In genomic region chr7:100673942-100674431, GRCh38 we compare ENCODE assay signal across 1 cellular context.
TF ChIP-seq lines count a peak whose summit lies in the region.

No MANE protein-coding gene starts in this region.

TF ChIP-seq in K562, 482 proteins besides CTCF, POLR2A, EP300 and RAD21 (continues in another document):
- no peak for TF ChIP-seq DEAF1 (CRISPR knock-in tag; IDR thresholded peaks at IDR 0.05)
- peak; percentile 64; the same call in 1 of the 2 replicates for TF ChIP-seq PHF8 (IDR thresholded peaks at IDR 0.05; ENCODE audit: borderline replicate concordance, low read length)
- no peak for TF ChIP-seq POLR2H (tag; IDR thresholded peaks at IDR 0.05; ENCODE audit: low read depth)
- peak; percentile 76 for TF ChIP-seq ZNF263 (CRISPR knock-in tag; IDR thresholded peaks at IDR 0.05; ENCODE audit: borderline replicate concordance)
- 0 out of 4 replicates have a peak, but pooled peaks of 1 of the 2 experiments have one; percentile 27 for TF ChIP-seq UBTF (IDR thresholded peaks at IDR 0.05; ENCODE audit: borderline replicate concordance in 1 of 2, low read depth in 2 of 2, low read length in 2 of 2)
- no peak for TF ChIP-seq ZBTB33 (CRISPR knock-in tag; IDR thresholded peaks at IDR 0.05)
- peak; percentile 30; the same call in 1 of the 2 replicates for TF ChIP-seq FOSL1 (tag; conservative IDR thresholded peaks at IDR 0.05)
- peak; percentile 30; the same call in 1 of the 2 replicates for TF ChIP-seq RBFOX2 (IDR thresholded peaks at IDR 0.05; ENCODE audit: low read depth, low read length)
- TF ChIP-seq GABPB2 (CRISPR knock-in tag; conservative IDR thresholded peaks at IDR 0.05): no peak
- no peak for TF ChIP-seq NR4A1 (CRISPR knock-in tag; IDR thresholded peaks at IDR 0.05)
- TF ChIP-seq NR4A1 (tag; IDR thresholded peaks at IDR 0.05): 0 out of 2 replicates have a peak, but pooled peaks have one; percentile 12
- peak; percentile 58; the same call in 1 of the 2 replicates for TF ChIP-seq GABPA (tag; conservative IDR thresholded peaks at IDR 0.05; ENCODE audit: low read depth)
- TF ChIP-seq ETV1 (tag; conservative IDR thresholded peaks at IDR 0.05; ENCODE audit: low read depth): peak; percentile 36; the same call in 1 of the 2 replicates
- TF ChIP-seq RFX5 (IDR thresholded peaks at IDR 0.05; ENCODE audit: low read depth, low read length): no peak
- TF ChIP-seq ARID4B (CRISPR knock-in tag; IDR thresholded peaks at IDR 0.05): peak; percentile 5
- 0 out of 2 replicates have a peak, but pooled peaks have one; percentile 17 for TF ChIP-seq ETS1 (conservative IDR thresholded peaks at IDR 0.05; ENCODE audit: control insufficient read depth, low read depth, low read length)
- TF ChIP-seq ZBTB49 (CRISPR knock-in tag; IDR thresholded peaks at IDR 0.05; ENCODE audit: borderline replicate concordance): no peak
- TF ChIP-seq ESRRA (IDR thresholded peaks at IDR 0.05; ENCODE audit: borderline replicate concordance, low read depth): 0 out of 2 replicates have a peak, but pooled peaks have one; percentile 0
- 0 out of 2 replicates have a peak, but pooled peaks have one; percentile 12 for TF ChIP-seq THAP12 (CRISPR knock-in tag; IDR thresholded peaks at IDR 0.05)
- no peak; the same call in 1 of the 2 replicates for TF ChIP-seq NR2C2 (CRISPR knock-in tag; IDR thresholded peaks at IDR 0.05)
- 0 out of 2 replicates have a peak, but pooled peaks have one; percentile 12 for TF ChIP-seq NR2C2 (tag; IDR thresholded peaks at IDR 0.05)
- no peak for TF ChIP-seq U2AF2 (optimal IDR thresholded peaks at IDR 0.05; ENCODE audit: low read depth, low read length)
- TF ChIP-seq SIN3A (IDR thresholded peaks at IDR 0.05; ENCODE audit: borderline replicate concordance in 2 of 2, control insufficient read depth in 1 of 2, low read depth in 2 of 2, low read length in 2 of 2): 0 out of 4 replicates have a peak, but pooled peaks have one; percentile 37 to 65
- TF ChIP-seq FOS (IDR thresholded peaks at IDR 0.05; ENCODE audit: extremely low read depth, insufficient read length): no peak
- TF ChIP-seq PRMT5 (CRISPR knock-in tag; IDR thresholded peaks at IDR 0.05): 0 out of 2 replicates have a peak, but pooled peaks have one; percentile 13
- TF ChIP-seq ZFPM2 (CRISPR knock-in tag; IDR thresholded peaks at IDR 0.05): 0 out of 2 replicates have a peak, but pooled peaks have one; percentile 49
- no peak for TF ChIP-seq TOE1 (IDR thresholded peaks at IDR 0.05; ENCODE audit: borderline replicate concordance)
- TF ChIP-seq TOE1 (CRISPR knock-in tag; IDR thresholded peaks at IDR 0.05; ENCODE audit: borderline replicate concordance, low read depth): 0 out of 2 replicates have a peak, but pooled peaks have one; percentile 5
- peak; percentile 81 for TF ChIP-seq ELF1 (tag; IDR thresholded peaks at IDR 0.05)
- TF ChIP-seq RBBP5 (IDR thresholded peaks at IDR 0.05; ENCODE audit: borderline replicate concordance, insufficient read depth, low read length, poor library complexity, severe bottlenecking): peak; percentile 26
- TF ChIP-seq ELF4 (CRISPR knock-in tag; IDR thresholded peaks at IDR 0.05): peak; percentile 16; the same call in 1 of the 2 replicates
- TF ChIP-seq BACH1 (tag; IDR thresholded peaks at IDR 0.05): no peak
- peak; percentile 59; the same call in 1 of the 2 replicates for TF ChIP-seq SLC30A9 (CRISPR knock-in tag; IDR thresholded peaks at IDR 0.05)
- no peak for TF ChIP-seq KLF6 (CRISPR knock-in tag; IDR thresholded peaks at IDR 0.05; ENCODE audit: borderline replicate concordance)
- peak; percentile 39 for TF ChIP-seq VEZF1 (CRISPR knock-in tag; IDR thresholded peaks at IDR 0.05)
- no peak for TF ChIP-seq MAFK (IDR thresholded peaks at IDR 0.05; ENCODE audit: low read length)
- TF ChIP-seq POLR2G (IDR thresholded peaks at IDR 0.05; ENCODE audit: low read depth, low read length): peak; percentile 2; the same call in 1 of the 2 replicates
- no peak for TF ChIP-seq MYC (IDR thresholded peaks at IDR 0.05; ENCODE audit: low read depth, low read length)
- TF ChIP-seq MYC (CRISPR knock-in tag; IDR thresholded peaks at IDR 0.05; ENCODE audit: borderline replicate concordance, low read depth): no peak
- peak in 1 of 2 experiments; percentile 75; a peak in 2 of 4 replicates for TF ChIP-seq ZNF639 (CRISPR knock-in tag; conservative IDR thresholded peaks at IDR 0.05 in 1 of 2, IDR thresholded peaks at IDR 0.05 in 1 of 2)
- no peak for TF ChIP-seq CAMTA2 (CRISPR knock-in tag; conservative IDR thresholded peaks at IDR 0.05)
